Comparison of ENCODE assay signal across 12 cellular contexts in the genomic region with DNA sequence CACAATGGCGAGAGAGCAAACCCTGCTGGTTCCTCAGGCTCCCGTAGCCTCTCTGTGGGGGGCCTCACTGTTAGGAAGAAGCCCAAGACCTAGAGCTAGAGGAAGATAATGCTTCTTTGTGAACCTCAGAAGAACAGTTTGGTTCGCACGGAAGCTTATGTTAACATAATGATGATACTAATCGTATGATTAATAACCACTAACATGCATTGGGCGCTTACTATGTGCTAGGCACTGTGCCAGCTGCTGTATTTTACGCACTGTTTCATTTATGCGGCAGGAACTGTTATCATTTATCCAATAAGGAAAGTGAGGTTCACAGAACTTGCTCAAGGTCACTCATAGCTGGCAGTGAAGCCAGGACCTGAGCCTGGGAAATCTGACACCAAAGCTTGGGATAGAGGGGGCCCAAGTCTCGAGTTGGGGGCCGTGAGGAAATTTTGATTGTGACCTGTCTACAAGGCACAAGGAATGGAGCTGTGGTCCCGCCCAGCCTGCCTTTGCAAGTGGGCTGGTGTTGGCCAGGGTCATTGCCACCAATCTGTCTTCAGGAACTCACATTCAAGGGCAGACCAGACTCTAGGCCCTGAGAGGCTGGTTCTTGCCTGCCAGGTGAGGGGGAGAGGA. TPM values are rescaled to one million over a fixed set of nuclear protein-coding genes. Genes with fewer than 3 reads are reported as not detected.
A peak's percentile ranks its signal among the peaks of the same experiment; 100 is the strongest.
DNase-seq lines count a peak whose midpoint lies in the region; ATAC-seq, FAIRE-seq and TF ChIP-seq lines count a peak whose summit lies in the region.
"Had no signal": no experiment of that assay in that cellular context is flagged by ENCODE, and none has a peak within 500 bp of the region (broad histone marks: within the 10 kb centered on the region; RNA-seq: fewer than 3 reads in every experiment).

No MANE protein-coding gene starts in this region.

- H3K9me3 ChIP-seq in HCT116 (ENCODE audit: control insufficient read depth in 1 of 2, insufficient read depth in 1 of 2, low read depth in 1 of 2, low read length in 2 of 2) = no peaks in the 10 kb centered on the region
- no peaks in the 10 kb centered on the region for H3K9me3 ChIP-seq in keratinocyte (ENCODE audit: control insufficient read depth, low read depth, low read length)

- no TSS peak for BruUV-seq in HCT116 (replicated peaks; lab: Mats Ljungman, UMichigan)

- H3K4me1 ChIP-seq in HCT116 (ENCODE audit: control insufficient read depth in 1 of 2, insufficient read depth in 2 of 2, low read length in 2 of 2) (peaks cover 0 to 13% of the 10 kb centered on the region in 2 experiments; a peak in 2 of 4 replicates), keratinocyte (ENCODE audit: control insufficient read depth, extremely low read depth, insufficient read depth, low read length) (peaks cover 43% of the 10 kb centered on the region)

- H3K36me3 ChIP-seq in HCT116 (ENCODE audit: control insufficient read depth in 1 of 2, insufficient read depth in 2 of 2, low read length in 2 of 2) (no peaks in the 10 kb centered on the region), keratinocyte (ENCODE audit: control insufficient read depth in 2 of 2, extremely low read depth in 1 of 2, insufficient read depth in 2 of 2, low read length in 2 of 2) (peaks cover 0 to 7% of the 10 kb centered on the region in 2 experiments)

- POLR2A ChIA-PET in HCT116 (lab: Charles Lee) = interaction anchor here (0.7 to 0.8 kb wide), 2 partner anchors 22 to 23 kb away, joined by 3 to 5 read pairs; no protein-coding TSS in a partner anchor

- H2AFZ ChIP-seq in HCT116 (ENCODE audit: low read depth, low read length, poor library complexity, severe bottlenecking) (no peak overlapping the region), keratinocyte (ENCODE audit: control insufficient read depth, low read length) (no peak overlapping the region)

- H3K9ac ChIP-seq in HCT116 (ENCODE audit: low read length) = no peak overlapping the region
- peak overlapping the region; percentile 73 for H3K9ac ChIP-seq in keratinocyte (ENCODE audit: control insufficient read depth, extremely low read depth, insufficient read depth, low read length)

- FAIRE-seq in keratinocyte (lab: Jason Lieb, UNC) = peak; percentile 88

- H3K9me2 ChIP-seq in HCT116 (ENCODE audit: insufficient read depth) = no peaks in the 10 kb centered on the region

- H3K4me2 ChIP-seq in HCT116 (ENCODE audit: low read length) (peak overlapping the region; percentile 17; the same call in 1 of the 2 replicates), keratinocyte (ENCODE audit: control insufficient read depth, extremely low read depth, insufficient read depth, low read depth, low read length) (peak overlapping the region; percentile 72)

- H4K20me1 ChIP-seq in HCT116 (ENCODE audit: insufficient read depth) = no peaks in the 10 kb centered on the region
- H4K20me1 ChIP-seq in keratinocyte (ENCODE audit: control insufficient read depth, extremely low read depth, insufficient read depth, low read length) = no peaks in the 10 kb centered on the region

- H3K27me3 ChIP-seq in HCT116 (ENCODE audit: insufficient read depth, low read length) = no peaks in the 10 kb centered on the region
- peaks cover 32% of the 10 kb centered on the region for H3K27me3 ChIP-seq in keratinocyte (ENCODE audit: control insufficient read depth, extremely low read depth, insufficient read depth, low read length)

- RAD21 ChIA-PET in HCT116 (lab: Charles Lee; ENCODE audit: low non-redundant PET in 1 of 2, low total read pairs in 2 of 2, uncharacterized antibody in 2 of 2, unreplicated experiment in 2 of 2) = interaction anchor here in 1 of 2 experiments (1.0 kb wide), 1 partner anchor 23 kb away, joined by 3 read pairs; no protein-coding TSS in a partner anchor

- CTCF ChIA-PET in HCT116 (lab: Charles Lee) = interaction anchor here (0.6 to 2.7 kb wide), 6 partner anchors 8 to 138 kb away, joined by 3 to 22 read pairs (median 6); no protein-coding TSS in a partner anchor

- in situ Hi-C loops in astrocyte of the cerebellum (cut with HindIII; ENCODE audit: low sequenced_read_pairs) = no loop called here

- intact Hi-C loops in HCT116 (cut with micrococcal nuclease) = loop anchor here (1.0 to 2.0 kb wide), 2 partner anchors 23 to 82 kb away; no protein-coding TSS in a partner anchor

- peak; percentile 36 for DNase-seq in A172 (ENCODE audit: low spot score)
- DNase-seq in HCT116 (ENCODE audit: low read depth, low spot score) = no peak
- DNase-seq in astrocyte of the cerebellum (ENCODE audit: low read depth) = peak; percentile 87
- DNase-seq in keratinocyte (ENCODE audit: low read depth, low spot score) = no peak
- DNase-seq in mesenteric fat pad (ENCODE audit: low spot score) = no peak
- DNase-seq: stimulated activated CD4-positive, alpha-beta T cell treated with anti-CD3 and anti-CD28 coated beads, Interleukin-12 subunit alpha, Interleukin-12 subunit beta, amount 100 ng/mL, for 4 hours had no signal

- H3K4me3 ChIP-seq in HCT116 (replicated peaks in 1 of 2; ENCODE audit: low read depth in 1 of 2, low read length in 2 of 2) (no peak overlapping the region), astrocyte of the cerebellum (ENCODE audit: low read depth, low read length) (no peak overlapping the region), keratinocyte (ENCODE audit: control insufficient read depth in 2 of 3, extremely low read depth in 1 of 3, insufficient read depth in 2 of 3, low read depth in 1 of 3, low read length in 3 of 3) (peak overlapping the region in 1 of 3 experiments; percentile 48)

- TF ChIP-seq CTCF in HCT116 (IDR thresholded peaks at IDR 0.05 in 2 of 3, conservative IDR thresholded peaks at IDR 0.05 in 1 of 3; ENCODE audit: borderline replicate concordance in 1 of 3, insufficient read depth in 1 of 3, low read depth in 2 of 3, low read length in 2 of 3) (no peak), astrocyte of the cerebellum (IDR thresholded peaks at IDR 0.05; ENCODE audit: low read depth, low read length, missing control alignments) (no peak), keratinocyte (optimal IDR thresholded peaks at IDR 0.05 in 1 of 3, IDR thresholded peaks at IDR 0.05 in 1 of 3, conservative IDR thresholded peaks at IDR 0.05 in 1 of 3; ENCODE audit: extremely low read depth in 1 of 3, insufficient read depth in 2 of 3, low read length in 3 of 3) (no peak)

- no peaks in the 10 kb centered on the region for H3K79me2 ChIP-seq in HCT116 (ENCODE audit: insufficient read depth, low read length)
- peaks cover 14% of the 10 kb centered on the region for H3K79me2 ChIP-seq in keratinocyte (ENCODE audit: control insufficient read depth, insufficient read depth, low read length)

- no peak for TF ChIP-seq RAD21 in HCT116 (IDR thresholded peaks at IDR 0.05; ENCODE audit: low read depth)

- dilution Hi-C loops in keratinocyte (cut with MboI; ENCODE audit: extremely low pct_ligation_motif_present, low sequenced_read_pairs) = no loop called here

- H3K9me1 ChIP-seq in keratinocyte (ENCODE audit: control insufficient read depth, extremely low read depth, insufficient read depth, low read length) = no peaks in the 10 kb centered on the region

- H3K27ac ChIP-seq in HCT116 (ENCODE audit: low read depth, low read length) (no peak overlapping the region), keratinocyte (ENCODE audit: control insufficient read depth, insufficient read depth, low read length) (peak overlapping the region; percentile 89)

- peak; percentile 5; the same call in 1 of the 2 replicates for ATAC-seq in HCT116
- no peak for ATAC-seq in HG03520 (IDR thresholded peaks at IDR 0.05; ENCODE audit: unreplicated experiment)
- ATAC-seq in GM21576 (IDR thresholded peaks at IDR 0.05; ENCODE audit: unreplicated experiment) = no peak
- ATAC-seq in HG03442 (IDR thresholded peaks at IDR 0.05; ENCODE audit: unreplicated experiment) = no peak

- TF ChIP-seq POLR2A in HCT116 (IDR thresholded peaks at IDR 0.05; ENCODE audit: borderline replicate concordance, extremely low read depth, insufficient read depth, insufficient read length) = no peak

RNA-seq across cellular contexts. Expression of a gene that starts 6.8 kb away (rescaled TPM):
- total RNA-seq in A172 (2014; rRNA removed; shearing (Covaris generic)) = not detected in 2 replicates
- not detected for total RNA-seq in HCT116 (2021; ENCODE audit: unreplicated experiment)
- polyA plus RNA-seq in HCT116 (2012) = 0.39 and 0.62 TPM in 2 replicates
- 0.65 to 1.7 TPM (median 1.2 TPM) in 3 replicates for polyA plus RNA-seq in keratinocyte
- not detected for polyA plus RNA-seq in keratinocyte (2011; ENCODE audit: low read depth)
- polyA plus RNA-seq in keratinocyte (2011; cell fraction: cytosol; rRNA removed) = 0.55 and 0.81 TPM in 2 replicates
- polyA plus RNA-seq in keratinocyte (2011; cell fraction: nucleus; rRNA removed) = 6.7 and 11.7 TPM in 2 replicates
- polyA plus RNA-seq in keratinocyte (2012; ENCODE audit: low replicate concordance) = 0.68 and 0.72 TPM in 2 replicates
- 0.38 to 0.96 TPM in 2 of 3 replicates, not detected in the other for polyA minus RNA-seq in keratinocyte
- not detected for polyA minus RNA-seq in keratinocyte (2011; cell fraction: cytosol; rRNA and poly(A)+ RNA removed)
- 1.3 and 1.8 TPM in 2 replicates for polyA minus RNA-seq in keratinocyte (2011; cell fraction: nucleus; rRNA and poly(A)+ RNA removed)
- total RNA-seq in mesenteric fat pad = 5.4 TPM
- total RNA-seq: CD8-positive, alpha-beta T cell; T-helper 2 cell treated with Interferon-gamma antibody and Interleukin-4, amounts not matched to agents 100 ng/mL and 5 ng/mL, for 36 hours had no signal

RNA-seq across cellular contexts. Expression of a gene that starts 9.2 kb away (rescaled TPM):
- total RNA-seq in A172 (2014; rRNA removed; shearing (Covaris generic)) = 0.05 and 1.1 TPM in 2 replicates
- 0.66 TPM for total RNA-seq in HCT116 (2021; ENCODE audit: unreplicated experiment)
- 0.22 and 0.36 TPM in 2 replicates for polyA plus RNA-seq in HCT116 (2012)
- 10.3 to 26.1 TPM (median 15.3 TPM) in 3 replicates for polyA plus RNA-seq in keratinocyte
- 2.1 TPM for polyA plus RNA-seq in keratinocyte (2011; ENCODE audit: low read depth)
- polyA plus RNA-seq in keratinocyte (2011; cell fraction: cytosol; rRNA removed) = 15.3 and 37.7 TPM in 2 replicates
- polyA plus RNA-seq in keratinocyte (2011; cell fraction: nucleus; rRNA removed) = 15.4 and 26.2 TPM in 2 replicates
- polyA plus RNA-seq in keratinocyte (2012; ENCODE audit: low replicate concordance) = 6.2 and 33.8 TPM in 2 replicates
- polyA minus RNA-seq in keratinocyte = 9.0 to 17.2 TPM (median 11.8 TPM) in 3 replicates
- polyA minus RNA-seq in keratinocyte (2011; cell fraction: cytosol; rRNA and poly(A)+ RNA removed) = 42.6 TPM
- polyA minus RNA-seq in keratinocyte (2011; cell fraction: nucleus; rRNA and poly(A)+ RNA removed) = 12.3 and 17.7 TPM in 2 replicates
- total RNA-seq in mesenteric fat pad = 55.6 TPM

RNA-seq across cellular contexts. Expression of a gene that starts 39.0 kb away (rescaled TPM):
- 5.1 and 6.8 TPM in 2 replicates for total RNA-seq in A172 (2014; rRNA removed; shearing (Covaris generic))
- total RNA-seq in HCT116 (2021; ENCODE audit: unreplicated experiment) (14.7 TPM), mesenteric fat pad (5.5 TPM)
- 11.4 and 13.8 TPM in 2 replicates for polyA plus RNA-seq in HCT116 (2012)
- polyA plus RNA-seq in keratinocyte = 38.7 to 63.2 TPM (median 45.8 TPM) in 3 replicates
- polyA plus RNA-seq in keratinocyte (2011; ENCODE audit: low read depth) = 42.7 TPM
- 52.9 and 55.5 TPM in 2 replicates for polyA plus RNA-seq in keratinocyte (2011; cell fraction: cytosol; rRNA removed)
- 80.8 and 105 TPM in 2 replicates for polyA plus RNA-seq in keratinocyte (2011; cell fraction: nucleus; rRNA removed)
- polyA plus RNA-seq in keratinocyte (2012; ENCODE audit: low replicate concordance) = 37.2 and 79.4 TPM in 2 replicates
- 33.4 to 50.5 TPM (median 35.0 TPM) in 3 replicates for polyA minus RNA-seq in keratinocyte
- 79.8 TPM for polyA minus RNA-seq in keratinocyte (2011; cell fraction: cytosol; rRNA and poly(A)+ RNA removed)
- polyA minus RNA-seq in keratinocyte (2011; cell fraction: nucleus; rRNA and poly(A)+ RNA removed) = 33.3 and 45.4 TPM in 2 replicates
- total RNA-seq: lung microvascular endothelial cell; T-helper 2 cell treated with Interferon-gamma antibody and Interleukin-4, amounts not matched to agents 100 ng/mL and 5 ng/mL, for 36 hours had no signal

RNA-seq across cellular contexts. Expression of a gene that starts 45.4 kb away (rescaled TPM):
- total RNA-seq in A172 (2014; rRNA removed; shearing (Covaris generic)) = 36.2 and 54.9 TPM in 2 replicates
- 61.1 TPM for total RNA-seq in HCT116 (2021; ENCODE audit: unreplicated experiment)
- polyA plus RNA-seq in HCT116 (2012) = 34.4 and 40.6 TPM in 2 replicates
- polyA plus RNA-seq in keratinocyte = 14.9 to 22.6 TPM (median 20.6 TPM) in 3 replicates
- polyA plus RNA-seq in keratinocyte (2011; ENCODE audit: low read depth) = 27.6 TPM
- polyA plus RNA-seq in keratinocyte (2011; cell fraction: cytosol; rRNA removed) = 9.1 and 16.9 TPM in 2 replicates
- polyA plus RNA-seq in keratinocyte (2011; cell fraction: nucleus; rRNA removed) = 61.7 and 94.2 TPM in 2 replicates
- 40.0 and 43.0 TPM in 2 replicates for polyA plus RNA-seq in keratinocyte (2012; ENCODE audit: low replicate concordance)
- polyA minus RNA-seq in keratinocyte = 25.6 to 54.8 TPM (median 27.0 TPM) in 3 replicates
- polyA minus RNA-seq in keratinocyte (2011; cell fraction: cytosol; rRNA and poly(A)+ RNA removed) = 32.8 TPM
- 53.1 and 55.9 TPM in 2 replicates for polyA minus RNA-seq in keratinocyte (2011; cell fraction: nucleus; rRNA and poly(A)+ RNA removed)
- total RNA-seq in mesenteric fat pad = 52.7 TPM

Comparison
In these comparisons a context has a peak if more than half of its experiments do, and no peak if none do; other contexts are left out.
1. DNase-seq: peak in A172 (single experiment) and astrocyte of the cerebellum (single experiment); none in HCT116 (single experiment), keratinocyte (single experiment) and mesenteric fat pad (single experiment).
2. RNA of a gene that starts 9.2 kb away (total RNA-seq): 55.6 TPM in mesenteric fat pad (single experiment); 0.66 TPM in HCT116 (single experiment) and 0.05 to 1.1 TPM in A172; every median in the first group is over 10 times any median in the second.